Comparison of ENCODE assay signal across 25 cellular contexts in genomic region chr11:58227956-58228615, GRCh38. TPM values are rescaled to one million over a fixed set of nuclear protein-coding genes. Genes with fewer than 3 reads are reported as not detected.
"Had no signal": no experiment of that assay in that cellular context is flagged by ENCODE, and none has a peak within 500 bp of the region (broad histone marks: within the 10 kb centered on the region; RNA-seq: fewer than 3 reads in every experiment).

No MANE protein-coding gene starts in this region.

- H3K4me3 ChIP-seq: SK-N-MC had no signal

- H3K27ac ChIP-seq: SK-N-MC had no signal

- H3K27ac Mint-ChIP-seq: activated B cell treated with CpG ODN at 0.5 μM for 24 hours; activated CD4-positive, alpha-beta T cell treated with anti-CD3 and anti-CD28 coated beads, Interleukin-2, amount 10 ng/mL, durations not matched to agents 24 days and 14 days; activated CD8-positive, alpha-beta memory T cell treated with anti-CD3 and anti-CD28 coated beads, Interleukin-2, amount 10 ng/mL, durations not matched to agents 7 days and 5 days; activated naive CD4-positive, alpha-beta T cell treated with anti-CD3 and anti-CD28 coated beads, Interleukin-2, amount 50 U/mL, for 24 hours; activated T-cell treated with anti-CD3 and anti-CD28 coated beads, Interleukin-2, amount 50 U/mL, for 24 hours; activated T-helper 1 cell treated with anti-CD3 and anti-CD28 coated beads, Interleukin-12 subunit alpha, Interleukin-12 subunit beta, Interleukin-2, Interleukin-4 antibody, amounts not matched to agents 30 ng/mL and 10 ng/mL and 1 ng/mL, durations not matched to agents 14 hours and 24 hours and 36 hours; brain had no signal

- H3K4me3 Mint-ChIP-seq: activated B cell treated with CpG ODN at 0.5 μM for 24 hours; activated CD4-positive, alpha-beta T cell treated with anti-CD3 and anti-CD28 coated beads, Interleukin-2, amount 10 ng/mL, durations not matched to agents 24 days and 14 days; activated CD8-positive, alpha-beta memory T cell treated with anti-CD3 and anti-CD28 coated beads, Interleukin-2, amount 10 ng/mL, durations not matched to agents 7 days and 5 days; activated naive CD4-positive, alpha-beta T cell treated with anti-CD3 and anti-CD28 coated beads, Interleukin-2, amount 50 U/mL, for 24 hours; activated T-cell treated with anti-CD3 and anti-CD28 coated beads, Interleukin-2, amount 50 U/mL, for 24 hours; activated T-helper 1 cell treated with anti-CD3 and anti-CD28 coated beads, Interleukin-12 subunit alpha, Interleukin-12 subunit beta, Interleukin-2, Interleukin-4 antibody, amounts not matched to agents 30 ng/mL and 10 ng/mL and 1 ng/mL, durations not matched to agents 14 hours and 24 hours and 36 hours; brain; central memory CD8-positive, alpha-beta T cell had no signal

- H3K9me3 Mint-ChIP-seq: activated CD4-positive, alpha-beta T cell treated with anti-CD3 and anti-CD28 coated beads, Interleukin-2, amount 10 ng/mL, durations not matched to agents 24 days and 14 days; activated naive CD4-positive, alpha-beta T cell treated with anti-CD3 and anti-CD28 coated beads, Interleukin-2, amount 50 U/mL, for 24 hours; activated T-cell treated with anti-CD3 and anti-CD28 coated beads, Interleukin-2, amount 50 U/mL, for 24 hours; activated T-helper 1 cell treated with anti-CD3 and anti-CD28 coated beads, Interleukin-12 subunit alpha, Interleukin-12 subunit beta, Interleukin-2, Interleukin-4 antibody, amounts not matched to agents 30 ng/mL and 10 ng/mL and 1 ng/mL, durations not matched to agents 14 hours and 24 hours and 36 hours had no signal

- H3K36me3 Mint-ChIP-seq: activated CD8-positive, alpha-beta memory T cell treated with anti-CD3 and anti-CD28 coated beads, Interleukin-2, amount 10 ng/mL, durations not matched to agents 7 days and 5 days; activated naive CD4-positive, alpha-beta T cell treated with anti-CD3 and anti-CD28 coated beads, Interleukin-2, amount 50 U/mL, for 24 hours; brain had no signal

- DNase-seq: activated B cell treated with CpG ODN at 0.5 μM for 24 hours; activated CD4-positive, alpha-beta T cell treated with anti-CD3 and anti-CD28 coated beads for 1 hour; activated CD4-positive, alpha-beta T cell treated with anti-CD3 and anti-CD28 coated beads, Interleukin-2, amount 10 ng/mL, durations not matched to agents 24 days and 14 days; activated CD4-positive, alpha-beta T cell treated with anti-CD3 and anti-CD28 coated beads, Interleukin-2, amount 50 U/mL, for 48 hours; activated CD8-positive, alpha-beta memory T cell treated with anti-CD3 and anti-CD28 coated beads, Interleukin-2, amount 10 ng/mL, durations not matched to agents 7 days and 5 days; activated effector memory CD4-positive, alpha-beta T cell treated with Interleukin-2 at 50 U/mL for 16 hours; activated naive CD4-positive, alpha-beta T cell; activated T-cell treated with anti-CD3 and anti-CD28 coated beads, Interleukin-2, amount 50 U/mL, for 24 hours; amygdala; NCI-H1105 treated with DMSO at 0.1 percent for 48 hours; NCI-H1436 treated with DMSO at 0.1 percent for 48 hours; NCI-H187; NCI-H2081; NCI-H446; NCI-H524; T-helper 1 cell had no signal

- ATAC-seq: activated CD8-positive, alpha-beta memory T cell treated with anti-CD3 and anti-CD28 coated beads, Interleukin-2, amount 10 ng/mL, durations not matched to agents 7 days and 5 days; Right ventricle myocardium inferior had no signal

- H3K27me3 Mint-ChIP-seq: activated CD8-positive, alpha-beta memory T cell treated with anti-CD3 and anti-CD28 coated beads, Interleukin-2, amount 10 ng/mL, durations not matched to agents 7 days and 5 days; brain had no signal

- H3K4me1 Mint-ChIP-seq: activated B cell treated with CpG ODN at 0.5 μM for 24 hours; activated CD4-positive, alpha-beta T cell treated with anti-CD3 and anti-CD28 coated beads, Interleukin-2, amount 10 ng/mL, durations not matched to agents 24 days and 14 days; activated CD8-positive, alpha-beta memory T cell treated with anti-CD3 and anti-CD28 coated beads, Interleukin-2, amount 10 ng/mL, durations not matched to agents 7 days and 5 days; activated naive CD4-positive, alpha-beta T cell treated with anti-CD3 and anti-CD28 coated beads, Interleukin-2, amount 50 U/mL, for 24 hours; brain; central memory CD8-positive, alpha-beta T cell had no signal

RNA-seq across cellular contexts. Expression of gene OR10Q1, which starts 0.6 kb away (rescaled TPM):
- total RNA-seq: activated B cell treated with CpG ODN at 0.5 μM for 24 hours; activated CD4-positive, alpha-beta T cell treated with anti-CD3 and anti-CD28 coated beads, Interleukin-2, amount 10 ng/mL, durations not matched to agents 24 days and 14 days; activated CD8-positive, alpha-beta memory T cell treated with anti-CD3 and anti-CD28 coated beads, Interleukin-2, amount 10 ng/mL, durations not matched to agents 7 days and 5 days; activated T-helper 1 cell treated with anti-CD3 and anti-CD28 coated beads, Interleukin-12 subunit alpha, Interleukin-12 subunit beta, Interleukin-2, Interleukin-4 antibody, amounts not matched to agents 30 ng/mL and 10 ng/mL and 1 ng/mL, durations not matched to agents 14 hours and 24 hours and 36 hours; astrocyte; Right ventricle myocardium inferior; RPMI7951; T-helper 2 cell treated with Interferon-gamma antibody and Interleukin-4, amounts not matched to agents 100 ng/mL and 5 ng/mL, for 36 hours had no signal

RNA-seq across cellular contexts. Expression of gene OR1S1, which starts 15.6 kb away (rescaled TPM):
- total RNA-seq: activated B cell treated with CpG ODN at 0.5 μM for 24 hours; activated CD4-positive, alpha-beta T cell treated with anti-CD3 and anti-CD28 coated beads, Interleukin-2, amount 10 ng/mL, durations not matched to agents 24 days and 14 days; activated CD8-positive, alpha-beta memory T cell treated with anti-CD3 and anti-CD28 coated beads, Interleukin-2, amount 10 ng/mL, durations not matched to agents 7 days and 5 days; activated T-helper 1 cell treated with anti-CD3 and anti-CD28 coated beads, Interleukin-12 subunit alpha, Interleukin-12 subunit beta, Interleukin-2, Interleukin-4 antibody, amounts not matched to agents 30 ng/mL and 10 ng/mL and 1 ng/mL, durations not matched to agents 14 hours and 24 hours and 36 hours; astrocyte; Right ventricle myocardium inferior; RPMI7951; T-helper 2 cell treated with Interferon-gamma antibody and Interleukin-4, amounts not matched to agents 100 ng/mL and 5 ng/mL, for 36 hours had no signal

RNA-seq across cellular contexts. Expression of gene OR1S2, which starts 24.1 kb away (rescaled TPM):
- total RNA-seq: activated B cell treated with CpG ODN at 0.5 μM for 24 hours; activated CD4-positive, alpha-beta T cell treated with anti-CD3 and anti-CD28 coated beads, Interleukin-2, amount 10 ng/mL, durations not matched to agents 24 days and 14 days; activated CD8-positive, alpha-beta memory T cell treated with anti-CD3 and anti-CD28 coated beads, Interleukin-2, amount 10 ng/mL, durations not matched to agents 7 days and 5 days; activated T-helper 1 cell treated with anti-CD3 and anti-CD28 coated beads, Interleukin-12 subunit alpha, Interleukin-12 subunit beta, Interleukin-2, Interleukin-4 antibody, amounts not matched to agents 30 ng/mL and 10 ng/mL and 1 ng/mL, durations not matched to agents 14 hours and 24 hours and 36 hours; astrocyte; Right ventricle myocardium inferior; RPMI7951; T-helper 2 cell treated with Interferon-gamma antibody and Interleukin-4, amounts not matched to agents 100 ng/mL and 5 ng/mL, for 36 hours had no signal

RNA-seq across cellular contexts. Expression of gene OR9Q2, which starts 39.2 kb away (rescaled TPM):
- total RNA-seq: activated B cell treated with CpG ODN at 0.5 μM for 24 hours; activated CD4-positive, alpha-beta T cell treated with anti-CD3 and anti-CD28 coated beads, Interleukin-2, amount 10 ng/mL, durations not matched to agents 24 days and 14 days; activated CD8-positive, alpha-beta memory T cell treated with anti-CD3 and anti-CD28 coated beads, Interleukin-2, amount 10 ng/mL, durations not matched to agents 7 days and 5 days; activated T-helper 1 cell treated with anti-CD3 and anti-CD28 coated beads, Interleukin-12 subunit alpha, Interleukin-12 subunit beta, Interleukin-2, Interleukin-4 antibody, amounts not matched to agents 30 ng/mL and 10 ng/mL and 1 ng/mL, durations not matched to agents 14 hours and 24 hours and 36 hours; astrocyte; Right ventricle myocardium inferior; RPMI7951; T-helper 2 cell treated with Interferon-gamma antibody and Interleukin-4, amounts not matched to agents 100 ng/mL and 5 ng/mL, for 36 hours had no signal

RNA-seq across cellular contexts. Expression of gene OR10W1, which starts 40.0 kb away (rescaled TPM):
- total RNA-seq: activated B cell treated with CpG ODN at 0.5 μM for 24 hours; activated CD4-positive, alpha-beta T cell treated with anti-CD3 and anti-CD28 coated beads, Interleukin-2, amount 10 ng/mL, durations not matched to agents 24 days and 14 days; activated CD8-positive, alpha-beta memory T cell treated with anti-CD3 and anti-CD28 coated beads, Interleukin-2, amount 10 ng/mL, durations not matched to agents 7 days and 5 days; activated T-helper 1 cell treated with anti-CD3 and anti-CD28 coated beads, Interleukin-12 subunit alpha, Interleukin-12 subunit beta, Interleukin-2, Interleukin-4 antibody, amounts not matched to agents 30 ng/mL and 10 ng/mL and 1 ng/mL, durations not matched to agents 14 hours and 24 hours and 36 hours; astrocyte; Right ventricle myocardium inferior; RPMI7951; T-helper 2 cell treated with Interferon-gamma antibody and Interleukin-4, amounts not matched to agents 100 ng/mL and 5 ng/mL, for 36 hours had no signal
